ENCODE assay signal across 8 cellular contexts in the genomic region with DNA sequence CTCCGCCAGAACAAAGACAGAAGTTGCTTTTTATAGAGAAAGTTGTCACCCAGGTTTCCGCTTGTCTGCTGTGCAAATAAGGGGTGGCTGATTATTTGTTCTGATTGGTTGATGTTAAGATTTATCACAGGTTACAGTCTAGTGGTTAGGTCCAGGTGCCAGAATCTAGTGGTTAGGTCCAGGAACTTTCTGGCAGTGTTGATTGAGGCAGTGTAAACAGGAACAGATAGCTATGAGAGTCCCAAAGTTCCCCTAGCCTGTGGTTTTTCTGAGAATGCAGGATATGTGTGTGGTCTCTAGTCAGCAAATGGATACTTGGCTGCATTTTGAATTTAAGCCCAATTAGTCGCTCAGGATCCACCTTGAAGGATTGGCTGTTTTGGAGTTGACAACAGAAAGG.
DNase-seq lines count a peak whose midpoint lies in the region; ATAC-seq and TF ChIP-seq lines count a peak whose summit lies in the region.

No MANE protein-coding gene starts in this region.

- intact Hi-C loops in Right ventricle myocardium superior (cut with DNase I), result no loop called here

- H3K4me1 Mint-ChIP-seq in nephron progenitor cell, result peaks cover 6% of the 10 kb centered on the region

- no peak overlapping the region for H3K9ac ChIP-seq in adipocyte (ENCODE audit: low read length)

- in situ Hi-C loops in HAP-1 (cut with MboI; ENCODE audit: low sequenced_read_pairs), result no loop called here

- no peak overlapping the region for H3K4me3 ChIP-seq in adipocyte (ENCODE audit: low read length)
- H3K4me3 ChIP-seq in HAP-1, result no peak overlapping the region

- no peaks in the 10 kb centered on the region for H3K4me1 ChIP-seq in adipocyte (ENCODE audit: control insufficient read depth, insufficient read depth, low read length)
- H3K4me1 ChIP-seq in HAP-1, result no peaks in the 10 kb centered on the region

- no peak for TF ChIP-seq CTCF in nephron progenitor cell (IDR thresholded peaks at IDR 0.05)

- H3K27me3 Mint-ChIP-seq in nephron progenitor cell (ENCODE audit: low read depth, poor library complexity), result peaks cover 8% of the 10 kb centered on the region

- DNase-seq in GM04503 (ENCODE audit: low read depth), result peak; percentile 54
- DNase-seq in H4 (ENCODE audit: low spot score), result peak; percentile 87
- peak; percentile 70 for DNase-seq in NCI-H226
- peak; percentile 35 for DNase-seq in adipocyte (ENCODE audit: low read depth)
- DNase-seq in nephron progenitor cell, result no peak
- DNase-seq in HAP-1 (ENCODE audit: low spot score in 2 of 2), result no peak
- DNase-seq in NCI-H146 (lab: John Stamatoyannopoulos, UW), result no peak
- DNase-seq in Right ventricle myocardium superior, result no peak

- H3K27me3 ChIP-seq in adipocyte (replicated peaks; ENCODE audit: control insufficient read depth, insufficient read depth, low read length) (no peaks in the 10 kb centered on the region), HAP-1 (ENCODE audit: low read depth) (no peaks in the 10 kb centered on the region)

- H3K9me3 ChIP-seq in adipocyte (ENCODE audit: control insufficient read depth, low read length) (no peaks in the 10 kb centered on the region), HAP-1 (no peaks in the 10 kb centered on the region)

- H3K36me3 Mint-ChIP-seq in nephron progenitor cell (ENCODE audit: low read depth), result no peaks in the 10 kb centered on the region

- peak overlapping the region; percentile 13 for H3K27ac Mint-ChIP-seq in nephron progenitor cell

- H3K4me3 Mint-ChIP-seq in nephron progenitor cell, result no peak overlapping the region

- ATAC-seq in Right ventricle myocardium superior (ENCODE audit: poor library complexity), result no peak

- H3K9me3 Mint-ChIP-seq in nephron progenitor cell, result peaks cover 3% of the 10 kb centered on the region

- H3K36me3 ChIP-seq in adipocyte (ENCODE audit: control insufficient read depth, insufficient read depth, low read length, severe bottlenecking), result no peaks in the 10 kb centered on the region
- H3K36me3 ChIP-seq in HAP-1 (replicated peaks), result no peaks in the 10 kb centered on the region

Comparison
In these comparisons a context has a peak if more than half of its experiments do, and no peak if none do; other contexts are left out.
1. DNase-seq: peak in GM04503 (single experiment), H4 (single experiment), NCI-H226 (single experiment) and adipocyte (single experiment); none in nephron progenitor cell (single experiment), HAP-1 (0 of 2), NCI-H146 (single experiment) and Right ventricle myocardium superior (single experiment).